Comparison of ENCODE assay signal across 34 cellular contexts in the genomic region with DNA sequence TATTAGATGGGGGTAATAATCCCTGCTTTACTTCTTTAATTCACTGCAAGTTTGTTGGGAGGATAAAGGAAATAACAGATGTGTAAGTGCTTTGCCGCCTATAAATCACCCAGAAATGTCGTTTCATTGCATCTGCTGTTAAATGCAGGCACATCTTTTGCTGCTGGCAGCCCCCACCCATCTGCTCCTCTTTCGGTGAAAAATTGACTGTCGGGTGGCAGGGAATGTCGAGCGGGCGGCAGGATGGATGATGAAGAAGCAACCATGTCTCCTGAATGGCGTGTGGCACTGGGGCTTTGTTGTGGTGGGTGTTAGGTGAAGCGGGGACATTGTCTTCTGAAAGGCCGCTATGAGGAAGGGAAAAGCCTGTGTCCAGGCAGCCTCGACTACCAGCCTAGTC. TPM values are rescaled to one million over a fixed set of nuclear protein-coding genes. Genes with fewer than 3 reads are reported as not detected.
"Had no signal": no experiment of that assay in that cellular context is flagged by ENCODE, and none has a peak within 500 bp of the region (broad histone marks: within the 10 kb centered on the region; RNA-seq: fewer than 3 reads in every experiment).

No MANE protein-coding gene starts in this region.

- H3K4me1 Mint-ChIP-seq: activated CD4-positive, alpha-beta T cell treated with anti-CD3 and anti-CD28 coated beads for 36 hours; WTC11 had no signal

- H3K27ac Mint-ChIP-seq: activated CD4-positive, alpha-beta T cell treated with anti-CD3 and anti-CD28 coated beads for 36 hours; activated CD4-positive, alpha-beta T cell treated with anti-CD3 and anti-CD28 coated beads, Interleukin-2, amount 10 ng/mL, durations not matched to agents 7 days and 5 days; activated CD8-positive, alpha-beta T cell treated with anti-CD3 and anti-CD28 coated beads, Interleukin-2, amount 10 ng/mL, durations not matched to agents 7 days and 5 days; activated naive CD4-positive, alpha-beta T cell treated with anti-CD3 and anti-CD28 coated beads for 36 hours; activated naive CD4-positive, alpha-beta T cell treated with anti-CD3 and anti-CD28 coated beads, Interleukin-2, amount 50 U/mL, for 72 hours; activated T-cell treated with anti-CD3 and anti-CD28 coated beads, Interleukin-2, amount 50 U/mL, for 24 hours; T-helper 1 cell treated with Interleukin-12 subunit alpha and Interleukin-12 subunit beta and Interleukin-4 antibody, amounts not matched to agents 30 μg/mL and 1 μg/mL, for 36 hours; T-helper 2 cell treated with Interferon-gamma antibody and Interleukin-4, amounts not matched to agents 5 μg/mL and 100 μg/mL, for 36 hours; WTC11 had no signal

- H3K9me3 ChIP-seq: adrenal gland, body of pancreas, Peyer's patch, SJSA1, SK-N-SH had no signal

- H3K36me3 Mint-ChIP-seq: activated naive CD4-positive, alpha-beta T cell treated with anti-CD3 and anti-CD28 coated beads, Interleukin-2, amount 50 U/mL, for 72 hours; WTC11 had no signal

- H3K4me3 Mint-ChIP-seq: activated CD4-positive, alpha-beta T cell treated with anti-CD3 and anti-CD28 coated beads for 36 hours; activated CD4-positive, alpha-beta T cell treated with anti-CD3 and anti-CD28 coated beads, Interleukin-2, amount 10 ng/mL, durations not matched to agents 7 days and 5 days; activated CD8-positive, alpha-beta T cell treated with anti-CD3 and anti-CD28 coated beads, Interleukin-2, amount 10 ng/mL, durations not matched to agents 7 days and 5 days; activated naive CD4-positive, alpha-beta T cell treated with anti-CD3 and anti-CD28 coated beads for 36 hours; activated T-cell treated with anti-CD3 and anti-CD28 coated beads, Interleukin-2, amount 50 U/mL, for 24 hours; T-helper 1 cell treated with Interleukin-12 subunit alpha and Interleukin-12 subunit beta and Interleukin-4 antibody, amounts not matched to agents 30 μg/mL and 1 μg/mL, for 36 hours; T-helper 2 cell treated with Interferon-gamma antibody and Interleukin-4, amounts not matched to agents 5 μg/mL and 100 μg/mL, for 36 hours; WTC11 had no signal

- H3K27me3 ChIP-seq: body of pancreas, Peyer's patch had no signal

- H3K4me2 ChIP-seq: SK-N-SH had no signal

- H3K9ac ChIP-seq: SK-N-SH had no signal

- H3K4me1 ChIP-seq: adrenal gland, body of pancreas, Peyer's patch, SJSA1 had no signal

- DNase-seq: activated CD4-positive, alpha-beta T cell treated with anti-CD3 and anti-CD28 coated beads for 36 hours; activated CD4-positive, alpha-beta T cell treated with anti-CD3 and anti-CD28 coated beads, Interleukin-2, amount 10 ng/mL, durations not matched to agents 7 days and 5 days; activated CD4-positive, alpha-beta T cell treated with anti-CD3 and anti-CD28 coated beads, Interleukin-2, amount 50 U/mL, for 48 hours; activated CD8-positive, alpha-beta T cell treated with anti-CD3 and anti-CD28 coated beads, Interleukin-2, amount 10 ng/mL, durations not matched to agents 7 days and 5 days; activated gamma-delta T cell treated with Interleukin-2 at 50 U/mL for 16 hours; activated naive CD4-positive, alpha-beta T cell treated with anti-CD3 and anti-CD28 coated beads for 36 hours; activated T-cell treated with anti-CD3 and anti-CD28 coated beads, Interleukin-2, amount 50 U/mL, for 24 hours; adrenal gland; body of pancreas; caudate nucleus; cerebellar nuclear complex; NCI-H1092 treated with DMSO at 0.1 percent for 48 hours; NCI-H1417; NCI-H146; NCI-H1930; NCI-H2081 treated with DMSO at 0.1 percent for 48 hours; NCI-H510A; NCI-H69; NK-92 treated with Interleukin-12 subunit alpha and Interleukin-12 subunit beta, amount 100 ng/mL, for 24 hours; PC-3; Peyer's patch; RPMI8226; SHP77 treated with DMSO at 0.1 percent for 48 hours; SK-N-SH had no signal

- FAIRE-seq: astrocyte, bronchial epithelial cell, TTC549 had no signal

- ATAC-seq: activated CD4-positive, alpha-beta T cell treated with anti-CD3 and anti-CD28 coated beads for 36 hours; activated CD4-positive, CD25-positive, alpha-beta regulatory T cell treated with anti-CD3 and anti-CD28 coated beads, Interleukin-2, amount 50 U/mL, for 24 hours; activated CD8-positive, alpha-beta T cell treated with anti-CD3 and anti-CD28 coated beads, Interleukin-2, amount 10 ng/mL, durations not matched to agents 7 days and 5 days; activated naive CD4-positive, alpha-beta T cell treated with anti-CD3 and anti-CD28 coated beads, Interleukin-2, amount 50 U/mL, for 72 hours; body of pancreas; PC-3 had no signal

- H3K36me3 ChIP-seq: adrenal gland, Peyer's patch, SJSA1 had no signal

- H3K4me3 ChIP-seq: adrenal gland, body of pancreas, Peyer's patch, SJSA1 had no signal

- H3K27ac ChIP-seq: adrenal gland, body of pancreas, Peyer's patch, SJSA1 had no signal

- H3K9me3 Mint-ChIP-seq: activated naive CD4-positive, alpha-beta T cell treated with anti-CD3 and anti-CD28 coated beads for 36 hours; activated T-cell treated with anti-CD3 and anti-CD28 coated beads, Interleukin-2, amount 50 U/mL, for 24 hours had no signal

RNA-seq across cellular contexts. Expression of a gene that starts 0.5 kb away (rescaled TPM):
- total RNA-seq: activated CD4-positive, alpha-beta T cell treated with anti-CD3 and anti-CD28 coated beads for 36 hours; activated CD4-positive, alpha-beta T cell treated with anti-CD3 and anti-CD28 coated beads, Interleukin-2, amount 10 ng/mL, durations not matched to agents 7 days and 5 days; activated CD8-positive, alpha-beta T cell treated with anti-CD3 and anti-CD28 coated beads, Interleukin-2, amount 10 ng/mL, durations not matched to agents 7 days and 5 days; activated naive CD4-positive, alpha-beta T cell treated with anti-CD3 and anti-CD28 coated beads for 36 hours; activated naive CD4-positive, alpha-beta T cell treated with anti-CD3 and anti-CD28 coated beads, Interleukin-2, amount 50 U/mL, for 72 hours; adrenal gland; astrocyte; body of pancreas; bronchial epithelial cell; M059J; PC-3; Peyer's patch; SJSA1; WTC11 had no signal
- polyA plus RNA-seq: SK-N-SH had no signal
